In the genomic region with DNA sequence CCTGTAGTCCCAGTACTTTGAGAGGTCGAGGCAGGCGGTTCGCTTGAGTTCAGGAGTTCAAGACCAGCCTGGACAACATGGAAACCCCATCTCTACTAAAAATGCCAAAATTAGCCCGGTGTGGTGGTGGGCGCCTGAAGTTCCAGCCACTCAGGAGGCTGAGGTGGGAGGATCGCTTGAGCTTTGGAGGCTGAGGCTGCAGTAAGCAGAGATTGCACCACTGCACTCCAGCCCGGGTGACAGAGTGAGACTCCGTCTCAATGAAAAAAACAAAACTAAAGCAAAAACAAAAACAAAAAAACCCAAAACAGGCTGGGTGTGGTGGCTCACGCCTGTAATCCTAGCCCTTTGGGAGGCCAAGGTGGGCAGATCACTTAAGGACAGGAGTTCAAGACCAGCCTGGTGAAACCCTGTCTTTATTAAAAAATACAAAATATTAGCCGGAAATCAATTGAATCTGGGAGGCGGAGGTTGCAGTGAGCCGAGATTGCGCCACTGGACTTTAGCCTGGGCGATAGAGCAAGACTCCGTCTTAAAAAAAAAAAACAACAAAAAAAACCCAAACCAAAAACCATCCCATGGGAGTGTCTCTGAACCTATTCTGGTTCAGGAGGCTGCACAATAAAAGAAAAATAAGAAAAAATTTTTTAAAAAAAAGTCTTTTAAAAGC, we compare ENCODE assay signal across 22 cellular contexts. TPM values are rescaled to one million over a fixed set of nuclear protein-coding genes. Genes with fewer than 3 reads are reported as not detected.
DNase-seq lines count a peak whose midpoint lies in the region; ATAC-seq, FAIRE-seq and TF ChIP-seq lines count a peak whose summit lies in the region.
"Had no signal": no experiment of that assay in that cellular context is flagged by ENCODE, and none has a peak within 500 bp of the region (broad histone marks: within the 10 kb centered on the region; RNA-seq: fewer than 3 reads in every experiment).

No MANE protein-coding gene starts in this region.

- no peak overlapping the region for H3K9ac ChIP-seq in liver (ENCODE audit: low read depth in 1 of 2, low read length in 2 of 2)

- H3K27me3 ChIP-seq in liver (ENCODE audit: control insufficient read depth in 4 of 4, insufficient read depth in 4 of 4, low read length in 3 of 4) (no peaks in the 10 kb centered on the region), small intestine (ENCODE audit: control insufficient read depth in 2 of 2, insufficient read depth in 2 of 2, low read length in 2 of 2) (no peaks in the 10 kb centered on the region)
- H3K27me3 ChIP-seq: breast epithelium, dorsolateral prefrontal cortex had no signal

- no peaks in the 10 kb centered on the region for H3K9me3 Mint-ChIP-seq in T-helper 1 cell treated with Interleukin-12 subunit alpha and Interleukin-12 subunit beta and Interleukin-4 antibody, amounts not matched to agents 30 μg/mL and 1 μg/mL, for 36 hours
- H3K9me3 Mint-ChIP-seq: activated T-cell treated with anti-CD3 and anti-CD28 coated beads, Interleukin-2, amount 50 U/mL, for 4 hours; naive B cell had no signal

- no peak overlapping the region for H3K27ac Mint-ChIP-seq in T-helper 1 cell treated with Interleukin-12 subunit alpha and Interleukin-12 subunit beta and Interleukin-4 antibody, amounts not matched to agents 30 μg/mL and 1 μg/mL, for 36 hours
- peak overlapping the region; percentile 16 for H3K27ac Mint-ChIP-seq in T-helper 17 cell

- ATAC-seq in T-helper 17 cell (no peak), GM19455 (IDR thresholded peaks at IDR 0.05; ENCODE audit: unreplicated experiment) (no peak)
- ATAC-seq: activated T-cell treated with anti-CD3 and anti-CD28 coated beads, Interleukin-2, amount 50 U/mL, for 4 hours; K562; left ventricle myocardium superior had no signal

- peaks cover 16% of the 10 kb centered on the region for H3K4me1 Mint-ChIP-seq in T-helper 1 cell treated with Interleukin-12 subunit alpha and Interleukin-12 subunit beta and Interleukin-4 antibody, amounts not matched to agents 30 μg/mL and 1 μg/mL, for 36 hours (ENCODE audit: low read depth)
- peaks cover 27% of the 10 kb centered on the region for H3K4me1 Mint-ChIP-seq in T-helper 17 cell

- TF ChIP-seq CTCF in liver (IDR thresholded peaks at IDR 0.05; ENCODE audit: low read depth, low read length, missing input control) = no peak

- no peak for FAIRE-seq in small intestine (lab: Jason Lieb, UNC)

- no peaks in the 10 kb centered on the region for H3K36me3 Mint-ChIP-seq in T-helper 1 cell treated with Interleukin-12 subunit alpha and Interleukin-12 subunit beta and Interleukin-4 antibody, amounts not matched to agents 30 μg/mL and 1 μg/mL, for 36 hours (ENCODE audit: low read depth)
- no peaks in the 10 kb centered on the region for H3K36me3 Mint-ChIP-seq in T-helper 17 cell (ENCODE audit: low read depth)
- H3K36me3 Mint-ChIP-seq: naive B cell had no signal

- H3K9me3 ChIP-seq in T-helper 17 cell (ENCODE audit: control insufficient read depth, low read length, poor library complexity, severe bottlenecking) = no peaks in the 10 kb centered on the region
- H3K9me3 ChIP-seq in liver (ENCODE audit: control insufficient read depth in 4 of 4, low read length in 3 of 4) = no peaks in the 10 kb centered on the region
- no peaks in the 10 kb centered on the region for H3K9me3 ChIP-seq in small intestine (ENCODE audit: control insufficient read depth, low read depth)
- H3K9me3 ChIP-seq: breast epithelium, thoracic aorta had no signal

- H3K27ac ChIP-seq in liver (ENCODE audit: low read depth in 1 of 2, low read length in 2 of 2) (peak overlapping the region in 1 of 2 donors; percentile 94), small intestine (ENCODE audit: low read depth in 1 of 2, low read length in 1 of 2) (peak overlapping the region; percentile 94)

- WGBS in liver = 56% methylated on average over 15 of the region's 15 CpGs
- WGBS in small intestine, 3 donors = 25 to 70% (median 45%) methylated on average over 15 of the region's 15 CpGs

- peak overlapping the region; percentile 8 for H3K4me3 Mint-ChIP-seq in T-helper 1 cell treated with Interleukin-12 subunit alpha and Interleukin-12 subunit beta and Interleukin-4 antibody, amounts not matched to agents 30 μg/mL and 1 μg/mL, for 36 hours
- no peak overlapping the region for H3K4me3 Mint-ChIP-seq in T-helper 17 cell

- H3K36me3 ChIP-seq in liver (ENCODE audit: control insufficient read depth in 4 of 4, insufficient read depth in 3 of 4, low read depth in 1 of 4, low read length in 3 of 4) (no peaks in the 10 kb centered on the region), small intestine (ENCODE audit: control insufficient read depth in 2 of 2, insufficient read depth in 2 of 2, low read length in 2 of 2) (no peaks in the 10 kb centered on the region)
- H3K36me3 ChIP-seq: breast epithelium, thoracic aorta had no signal

- peaks cover 32% of the 10 kb centered on the region for H3K27me3 Mint-ChIP-seq in T-helper 1 cell treated with Interleukin-12 subunit alpha and Interleukin-12 subunit beta and Interleukin-4 antibody, amounts not matched to agents 30 μg/mL and 1 μg/mL, for 36 hours (ENCODE audit: low read depth)
- H3K27me3 Mint-ChIP-seq in T-helper 17 cell = no peaks in the 10 kb centered on the region
- H3K27me3 Mint-ChIP-seq: naive B cell had no signal

- no peak for TF ChIP-seq RAD21 in liver (IDR thresholded peaks at IDR 0.05)

- H3K4me1 ChIP-seq in liver (ENCODE audit: control insufficient read depth in 4 of 4, insufficient read depth in 4 of 4, low read length in 3 of 4) (peaks cover 2 to 40% (median 17%) of the 10 kb centered on the region in 4 donors), small intestine (ENCODE audit: control insufficient read depth in 2 of 2, insufficient read depth in 1 of 2, low read depth in 1 of 2, low read length in 1 of 2) (no peaks in the 10 kb centered on the region)
- H3K4me1 ChIP-seq: breast epithelium had no signal

- DNase-seq in T-helper 1 cell (no peak), T-helper 17 cell (no peak), small intestine (peak; percentile 79), NCI-H226 (no peak), C1 segment of cervical spinal cord (lab: John Stamatoyannopoulos, UW) (no peak)
- DNase-seq: 8988T; activated CD4-positive, alpha-beta T cell treated with anti-CD3 and anti-CD28 coated beads, Interleukin-2, amount 50 U/mL, for 4 hours; activated T-cell treated with anti-CD3 and anti-CD28 coated beads, Interleukin-2, amount 50 U/mL, for 4 hours; dorsolateral prefrontal cortex; GOT3; left ventricle myocardium superior; MV-4-11; naive B cell; NCI-H2081; NCI-H510A; SW 1271 had no signal

- no peak overlapping the region for H3K4me3 ChIP-seq in liver (ENCODE audit: low read depth in 1 of 3, low read length in 3 of 3)
- H3K4me3 ChIP-seq in small intestine (ENCODE audit: low read depth in 1 of 2, low read length in 2 of 2) = no peak overlapping the region
- H3K4me3 ChIP-seq: breast epithelium, K562 had no signal

TF ChIP-seq in liver, 16 proteins besides CTCF, POLR2A, EP300 and RAD21 (continues in another document):
- TF ChIP-seq EGR1 (IDR thresholded peaks at IDR 0.05; ENCODE audit: low read depth in 2 of 2) = no peak
- TF ChIP-seq RXRA (IDR thresholded peaks at IDR 0.05) = peak; percentile 29 to 34
- peak; percentile 50 for TF ChIP-seq HNF4G (IDR thresholded peaks at IDR 0.05)
- peak; percentile 84 to 86 for TF ChIP-seq HNF4A (conservative IDR thresholded peaks at IDR 0.05)
- TF ChIP-seq GABPA (IDR thresholded peaks at IDR 0.05 in 1 of 2, conservative IDR thresholded peaks at IDR 0.05 in 1 of 2) = peak in 1 of 2 donors; percentile 23
- TF ChIP-seq SP1 (IDR thresholded peaks at IDR 0.05) = peak; percentile 47
- TF ChIP-seq, protein P1, sequence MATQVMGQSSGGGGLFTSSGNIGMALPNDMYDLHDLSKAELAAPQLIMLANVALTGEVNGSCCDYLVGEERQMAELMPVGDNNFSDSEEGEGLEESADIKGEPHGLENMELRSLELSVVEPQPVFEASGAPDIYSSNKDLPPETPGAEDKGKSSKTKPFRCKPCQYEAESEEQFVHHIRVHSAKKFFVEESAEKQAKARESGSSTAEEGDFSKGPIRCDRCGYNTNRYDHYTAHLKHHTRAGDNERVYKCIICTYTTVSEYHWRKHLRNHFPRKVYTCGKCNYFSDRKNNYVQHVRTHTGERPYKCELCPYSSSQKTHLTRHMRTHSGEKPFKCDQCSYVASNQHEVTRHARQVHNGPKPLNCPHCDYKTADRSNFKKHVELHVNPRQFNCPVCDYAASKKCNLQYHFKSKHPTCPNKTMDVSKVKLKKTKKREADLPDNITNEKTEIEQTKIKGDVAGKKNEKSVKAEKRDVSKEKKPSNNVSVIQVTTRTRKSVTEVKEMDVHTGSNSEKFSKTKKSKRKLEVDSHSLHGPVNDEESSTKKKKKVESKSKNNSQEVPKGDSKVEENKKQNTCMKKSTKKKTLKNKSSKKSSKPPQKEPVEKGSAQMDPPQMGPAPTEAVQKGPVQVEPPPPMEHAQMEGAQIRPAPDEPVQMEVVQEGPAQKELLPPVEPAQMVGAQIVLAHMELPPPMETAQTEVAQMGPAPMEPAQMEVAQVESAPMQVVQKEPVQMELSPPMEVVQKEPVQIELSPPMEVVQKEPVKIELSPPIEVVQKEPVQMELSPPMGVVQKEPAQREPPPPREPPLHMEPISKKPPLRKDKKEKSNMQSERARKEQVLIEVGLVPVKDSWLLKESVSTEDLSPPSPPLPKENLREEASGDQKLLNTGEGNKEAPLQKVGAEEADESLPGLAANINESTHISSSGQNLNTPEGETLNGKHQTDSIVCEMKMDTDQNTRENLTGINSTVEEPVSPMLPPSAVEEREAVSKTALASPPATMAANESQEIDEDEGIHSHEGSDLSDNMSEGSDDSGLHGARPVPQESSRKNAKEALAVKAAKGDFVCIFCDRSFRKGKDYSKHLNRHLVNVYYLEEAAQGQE (IDR thresholded peaks at IDR 0.05) = no peak
- TF ChIP-seq NR2F2 (IDR thresholded peaks at IDR 0.05) = no peak
- TF ChIP-seq YY1 (IDR thresholded peaks at IDR 0.05) = no peak
- peak in 1 of 2 donors; percentile 16 for TF ChIP-seq JUND (IDR thresholded peaks at IDR 0.05)
- no peak for TF ChIP-seq FOXA2 (IDR thresholded peaks at IDR 0.05)
- no peak for TF ChIP-seq FOXA1 (IDR thresholded peaks at IDR 0.05)
- TF ChIP-seq, protein P2, sequence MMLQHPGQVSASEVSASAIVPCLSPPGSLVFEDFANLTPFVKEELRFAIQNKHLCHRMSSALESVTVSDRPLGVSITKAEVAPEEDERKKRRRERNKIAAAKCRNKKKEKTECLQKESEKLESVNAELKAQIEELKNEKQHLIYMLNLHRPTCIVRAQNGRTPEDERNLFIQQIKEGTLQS (IDR thresholded peaks at IDR 0.05) = no peak

RNA-seq across cellular contexts. Expression of a gene that starts 1.7 kb away (rescaled TPM):
- under 1 TPM; 0.60 to 0.75 TPM for total RNA-seq in T-helper 17 cell
- total RNA-seq in liver = 10 to 100 TPM; 16.9 to 48.9 TPM
- 10 to 100 TPM; 19.3 to 19.5 TPM for polyA plus RNA-seq in liver
- 100 to 1,000 TPM in 2 of 3 donors, 10 to 100 TPM in 1; 33.5 to 286 (median 221) TPM for polyA plus RNA-seq in small intestine

RNA-seq across cellular contexts. Expression of a gene that starts 30.6 kb away (rescaled TPM):
- total RNA-seq in T-helper 17 cell = 10 to 100 TPM; 11.4 to 18.2 TPM
- 1 to 10 TPM; 3.4 to 4.8 TPM for total RNA-seq in liver
- polyA plus RNA-seq in liver = 1 to 10 TPM; 1.7 to 2.6 TPM
- 10 to 100 TPM in 1 of 3 donors, 1 to 10 TPM in 2; 8.5 to 14.1 (median 8.9) TPM for polyA plus RNA-seq in small intestine

RNA-seq across cellular contexts. Expression of a gene that starts 50.2 kb away (rescaled TPM):
- 100 to 1,000 TPM in 1 of 2 donors, 10 to 100 TPM in 1; 94.9 to 105 TPM for total RNA-seq in T-helper 17 cell
- 10 to 100 TPM; 26.8 to 30.1 TPM for total RNA-seq in liver
- 1 to 10 TPM; 7.7 to 7.8 TPM for polyA plus RNA-seq in liver
- 10 to 100 TPM; 11.1 to 16.3 (median 15.6) TPM for polyA plus RNA-seq in small intestine

Comparison
In these comparisons a context has a peak if more than half of its experiments do, and no peak if none do; other contexts are left out.
1. RNA of a gene that starts 1.7 kb away (total RNA-seq): 16.9 to 48.9 TPM in liver; 0.60 to 0.75 TPM in T-helper 17 cell; every median in the first group is over 10 times any median in the second.